In genomic region chr3:10149222-10149621, GRCh38 we compare ENCODE assay signal across 1 cellular context.
TF ChIP-seq lines count a peak whose summit lies in the region.

No MANE protein-coding gene starts in this region.

TF ChIP-seq in GM12878, 131 proteins besides CTCF, POLR2A, EP300 and RAD21:
- peak; percentile 64; the same call in 1 of the 2 replicates for TF ChIP-seq SPI1 (IDR thresholded peaks at IDR 0.05; ENCODE audit: borderline replicate concordance, insufficient read depth, low read depth, low read length)
- TF ChIP-seq FOS (IDR thresholded peaks at IDR 0.05; ENCODE audit: borderline replicate concordance, extremely low read depth, insufficient read length), result no peak
